ENCODE assay signal across 17 cellular contexts in genomic region chr13:49086711-49087110, GRCh38.
DNase-seq lines count a peak whose midpoint lies in the region; ATAC-seq, FAIRE-seq and TF ChIP-seq lines count a peak whose summit lies in the region.
"Had no signal": no experiment of that assay in that cellular context is flagged by ENCODE, and none has a peak within 500 bp of the region (broad histone marks: within the 10 kb centered on the region; RNA-seq: fewer than 3 reads in every experiment).

No MANE protein-coding gene starts in this region.

- dilution Hi-C loops in mammary epithelial cell (cut with HindIII; ENCODE audit: low sequenced_read_pairs) = loop anchor here (10.0 kb wide), 1 partner anchor 112 kb away; the partner anchor contains the start of gene FNDC3A

- H3K9ac ChIP-seq in mammary epithelial cell (ENCODE audit: insufficient read depth, low read length) = no peak overlapping the region

- H3K9me3 ChIP-seq in right atrium auricular region = no peaks in the 10 kb centered on the region
- no peaks in the 10 kb centered on the region for H3K9me3 ChIP-seq in mammary epithelial cell (replicated peaks; ENCODE audit: insufficient read depth, low read length)
- H3K9me3 ChIP-seq: gastrocnemius medialis, left ventricle myocardium inferior, transverse colon had no signal

- H3K4me1 ChIP-seq in right atrium auricular region (no peaks in the 10 kb centered on the region), mammary epithelial cell (ENCODE audit: insufficient read depth, low read length) (peaks cover 36% of the 10 kb centered on the region)

- in situ Hi-C loops in mammary epithelial cell (cut with MboI; ENCODE audit: low sequenced_read_pairs in 2 of 2) = no loop called here

- H3K27me3 ChIP-seq in right atrium auricular region = no peaks in the 10 kb centered on the region
- no peaks in the 10 kb centered on the region for H3K27me3 ChIP-seq in mammary epithelial cell (ENCODE audit: insufficient read depth, low read length)
- H3K27me3 ChIP-seq: gastrocnemius medialis, transverse colon had no signal

- no peaks in the 10 kb centered on the region for H4K20me1 ChIP-seq in mammary epithelial cell (ENCODE audit: insufficient read depth, low read length)

- H3K4me3 ChIP-seq in right atrium auricular region = no peak overlapping the region
- H3K4me3 ChIP-seq in mammary epithelial cell (replicated peaks in 1 of 3; ENCODE audit: insufficient read depth in 1 of 3, low read depth in 2 of 3, low read length in 3 of 3) = peak overlapping the region in 1 of 3 experiments; percentile 13
- H3K4me3 ChIP-seq: gastrocnemius medialis, left ventricle myocardium inferior, transverse colon had no signal

- H3K27ac ChIP-seq in right atrium auricular region = no peak overlapping the region
- peak overlapping the region; percentile 56 for H3K27ac ChIP-seq in mammary epithelial cell (ENCODE audit: insufficient read depth, low read depth, low read length)
- H3K27ac ChIP-seq: gastrocnemius medialis, left ventricle myocardium inferior, transverse colon had no signal

- ATAC-seq in left ventricle myocardium superior = peak; percentile 43
- ATAC-seq: gastrocnemius medialis had no signal

- TF ChIP-seq CTCF in right atrium auricular region (IDR thresholded peaks at IDR 0.05) = no peak
- no peak for TF ChIP-seq CTCF in mammary epithelial cell (conservative IDR thresholded peaks at IDR 0.05 in 1 of 2, IDR thresholded peaks at IDR 0.05 in 1 of 2; ENCODE audit: extremely low read depth in 1 of 2, insufficient read depth in 1 of 2, low read depth in 1 of 2, low read length in 2 of 2)

- H3K4me2 ChIP-seq in mammary epithelial cell (ENCODE audit: insufficient read depth, low read depth, low read length) = peak overlapping the region; percentile 67

- whole genome bisulfite sequencing in mammary epithelial cell (ENCODE audit: low coverage, missing lambda C conversion rate) = 0% methylated on average over 2 of the region's 2 CpGs

- CTCF ChIA-PET in mammary epithelial cell (lab: Charles Lee; ENCODE audit: low non-redundant PET) = no interaction called here

- BruUV-seq in mammary epithelial cell (replicated peaks; lab: Mats Ljungman, UMichigan) = no TSS peak

- FAIRE-seq in HTR-8/SVneo (lab: Jason Lieb, UNC) = no peak
- FAIRE-seq: GM19239 had no signal

- peaks cover 27% of the 10 kb centered on the region for H3K79me2 ChIP-seq in mammary epithelial cell (ENCODE audit: insufficient read depth, low read length)

- intact Hi-C loops in left ventricle myocardium superior (cut with micrococcal nuclease) (no loop called here), mammary epithelial cell (cut with micrococcal nuclease) (no loop called here)

- DNase-seq in left ventricle myocardium superior (no peak), right atrium auricular region (ENCODE audit: low spot score) (no peak), mammary epithelial cell (peak; percentile 75), iris pigment epithelial cell (ENCODE audit: low read depth) (peak; percentile 83), NCI-H1436 (lab: John Stamatoyannopoulos, UW) (no peak), HK-2 (ENCODE audit: unreplicated experiment) (no peak), HTR-8/SVneo (ENCODE audit: insufficient read length, low spot score) (no peak)
- no peak for DNase-seq in effector CD4-positive, alpha-beta T cell
- DNase-seq: DMS79, gastrocnemius medialis, GOT3, left ventricle myocardium inferior, NCI-H1417 treated with DMSO at 0.1 percent for 48 hours, NCI-H510A treated with DMSO at 0.1 percent for 48 hours, SHP77 treated with DMSO at 0.1 percent for 48 hours, transverse colon had no signal

- no peak overlapping the region for H2AFZ ChIP-seq in mammary epithelial cell (ENCODE audit: low read depth, low read length)

- no peaks in the 10 kb centered on the region for H3K36me3 ChIP-seq in right atrium auricular region
- no peaks in the 10 kb centered on the region for H3K36me3 ChIP-seq in mammary epithelial cell (ENCODE audit: insufficient read depth, low read length)
- H3K36me3 ChIP-seq: gastrocnemius medialis, left ventricle myocardium inferior, transverse colon had no signal

Comparison
In these comparisons a context has a peak if more than half of its experiments do, and no peak if none do; other contexts are left out.
1. DNase-seq: peak in mammary epithelial cell (single experiment) and iris pigment epithelial cell (single experiment); none in left ventricle myocardium superior (single experiment), right atrium auricular region (single experiment), NCI-H1436 (single experiment), HK-2 (single experiment), effector CD4-positive, alpha-beta T cell (single experiment) and HTR-8/SVneo (single experiment).